8 cellular contexts compared by ENCODE assay signal in genomic region chr6:130245267-130245666, GRCh38. TPM values are rescaled to one million over a fixed set of nuclear protein-coding genes. Genes with fewer than 3 reads are reported as not detected.
"Had no signal": no experiment of that assay in that cellular context is flagged by ENCODE, and none has a peak within 500 bp of the region (broad histone marks: within the 10 kb centered on the region; RNA-seq: fewer than 3 reads in every experiment).

No MANE protein-coding gene starts in this region.

- DNase-seq: IMR-90, KBM-7, KG1 had no signal

- H3K4me3 ChIP-seq: K562 had no signal

- H3K27ac ChIP-seq: HL-60, KMS-11 had no signal

- H3K9ac ChIP-seq: KMS-11 had no signal

- H3K4me2 ChIP-seq: KMS-11 had no signal

- ATAC-seq: K562 had no signal

- FAIRE-seq: HTR-8/SVneo, K562 had no signal

RNA-seq across cellular contexts. Expression of gene SAMD3, which starts 22.5 kb away (rescaled TPM):
- total RNA-seq: HT-29, K562 had no signal
